In genomic region chr22:39916496-39916895, GRCh38 we compare ENCODE assay signal across 33 cellular contexts. TPM values are rescaled to one million over a fixed set of nuclear protein-coding genes. Genes with fewer than 3 reads are reported as not detected.
DNase-seq lines count a peak whose midpoint lies in the region; ATAC-seq and TF ChIP-seq lines count a peak whose summit lies in the region.
"Had no signal": no experiment of that assay in that cellular context is flagged by ENCODE, and none has a peak within 500 bp of the region (broad histone marks: within the 10 kb centered on the region; RNA-seq: fewer than 3 reads in every experiment).

No MANE protein-coding gene starts in this region.

- H3K9me2 ChIP-seq in Loucy (replicated peaks; ENCODE audit: low read depth, low read length), result no peaks in the 10 kb centered on the region

- H3K79me2 ChIP-seq in Loucy (ENCODE audit: insufficient read depth, low read length), result peaks cover 99% of the 10 kb centered on the region
- H3K79me2 ChIP-seq: hepatocyte had no signal

- 76 to 86% (median 79%) methylated on average over 3 of the region's 3 CpGs for WGBS in adrenal gland, 4 donors

- H3K4me1 Mint-ChIP-seq in activated T-cell treated with anti-CD3 and anti-CD28 coated beads, Interleukin-2, amount 50 U/mL, for 4 hours (ENCODE audit: low read depth), result peaks cover 93% of the 10 kb centered on the region
- H3K4me1 Mint-ChIP-seq in activated naive CD8-positive, alpha-beta T cell (ENCODE audit: low read depth), result peaks cover 93% of the 10 kb centered on the region
- H3K4me1 Mint-ChIP-seq in natural killer cell, result peaks cover 80 to 82% of the 10 kb centered on the region in 2 donors

- peak overlapping the region; percentile 99 for H3K27ac Mint-ChIP-seq in activated naive CD8-positive, alpha-beta T cell
- H3K27ac Mint-ChIP-seq in natural killer cell, result peak overlapping the region; percentile 77 to 80
- H3K27ac Mint-ChIP-seq: HFFc6 had no signal

- H3K9ac ChIP-seq in Loucy (ENCODE audit: low read depth, low read length, poor library complexity, severe bottlenecking), result peak overlapping the region; percentile 37
- H3K9ac ChIP-seq: BLaER1, GM23248, neural progenitor cell had no signal

- no peak overlapping the region for H3K4me3 ChIP-seq in Loucy (ENCODE audit: low read length, poor library complexity, severe bottlenecking)
- H3K4me3 ChIP-seq in adrenal gland, result no peak overlapping the region
- H3K4me3 ChIP-seq: ascending aorta, BLaER1, esophagus squamous epithelium, GM23248, hepatocyte, neural progenitor cell, Peyer's patch had no signal

- peaks cover 77% of the 10 kb centered on the region for H3K4me1 ChIP-seq in Loucy (ENCODE audit: insufficient read depth, low read length, poor library complexity, severe bottlenecking)
- peaks cover 0 to 6% of the 10 kb centered on the region in 2 donors for H3K4me1 ChIP-seq in adrenal gland (replicated peaks in 1 of 2)
- H3K4me1 ChIP-seq: ascending aorta had no signal

- no peaks in the 10 kb centered on the region for H3K27me3 ChIP-seq in Loucy (ENCODE audit: insufficient read depth, low read length, poor library complexity, severe bottlenecking)
- H3K27me3 ChIP-seq in adrenal gland, result no peaks in the 10 kb centered on the region
- H3K27me3 ChIP-seq: ascending aorta, BLaER1, neural progenitor cell, Peyer's patch had no signal

- no peaks in the 10 kb centered on the region for H3K9me3 ChIP-seq in Loucy (ENCODE audit: insufficient read depth, low read depth, low read length)
- H3K9me3 ChIP-seq in adrenal gland (replicated peaks in 1 of 3), result no peaks in the 10 kb centered on the region
- H3K9me3 ChIP-seq: ascending aorta, BLaER1, esophagus squamous epithelium, Peyer's patch had no signal

- H3K36me3 ChIP-seq in Loucy (ENCODE audit: insufficient read depth, low read length), result peaks cover 48% of the 10 kb centered on the region; the same call in 1 of the 2 replicates
- no peaks in the 10 kb centered on the region for H3K36me3 ChIP-seq in adrenal gland (replicated peaks in 1 of 2)
- H3K36me3 ChIP-seq: ascending aorta, BLaER1, esophagus squamous epithelium, neural progenitor cell, Peyer's patch had no signal

- no peak for TF ChIP-seq CTCF in Loucy (conservative IDR thresholded peaks at IDR 0.05; ENCODE audit: low read length)
- no peak for TF ChIP-seq CTCF in natural killer cell (IDR thresholded peaks at IDR 0.05)
- TF ChIP-seq CTCF in adrenal gland (IDR thresholded peaks at IDR 0.05), result no peak

- H3K4me3 Mint-ChIP-seq in activated T-cell treated with anti-CD3 and anti-CD28 coated beads, Interleukin-2, amount 50 U/mL, for 4 hours, result peak overlapping the region; percentile 17
- H3K4me3 Mint-ChIP-seq in activated naive CD8-positive, alpha-beta T cell, result peak overlapping the region; percentile 85
- peak overlapping the region; percentile 3 for H3K4me3 Mint-ChIP-seq in natural killer cell
- H3K4me3 Mint-ChIP-seq: HFFc6, neural progenitor cell had no signal

- intact Hi-C loops in natural killer cell (cut with micrococcal nuclease) (no loop called here), adrenal gland (cut with DNase I) (no loop called here)

- H3K27ac ChIP-seq in adrenal gland, result no peak overlapping the region
- H3K27ac ChIP-seq: ascending aorta, BLaER1, GM23248, hepatocyte, neural progenitor cell had no signal

- no peaks in the 10 kb centered on the region for H3F3A ChIP-seq in Loucy (ENCODE audit: low read depth)

- H4K20me1 ChIP-seq in Loucy (ENCODE audit: insufficient read depth, low read length, poor library complexity, severe bottlenecking), result peaks cover 88% of the 10 kb centered on the region
- H4K20me1 ChIP-seq: BLaER1 had no signal

- no peak for DNase-seq in activated T-cell treated with anti-CD3 and anti-CD28 coated beads, Interleukin-2, amount 50 U/mL, for 4 hours
- DNase-seq in activated T-cell treated with anti-CD3 and anti-CD28 coated beads for 4 hours (no peak), natural killer cell (no peak), adrenal gland (no peak), NOMO-1 treated with DMSO at 0.1 percent for 48 hours (lab: John Stamatoyannopoulos, UW; ENCODE audit: unreplicated experiment) (no peak)
- DNase-seq: activated gamma-delta T cell; esophagus squamous epithelium; foreskin melanocyte; GM23248; HFFc6; KG1; left cardiac atrium; NCI-H2081; NCI-H526 treated with DMSO at 0.1 percent for 48 hours; Peyer's patch; posterior cingulate gyrus; right cardiac atrium; SHP77 treated with DMSO at 0.1 percent for 48 hours; stimulated activated CD4-positive, alpha-beta T cell treated with anti-CD3 and anti-CD28 coated beads, Interleukin-2, amount 100 ng/mL, for 24 hours; SW 1271 had no signal

- no peak for ATAC-seq in activated T-cell treated with anti-CD3 and anti-CD28 coated beads, Interleukin-2, amount 50 U/mL, for 4 hours
- ATAC-seq in natural killer cell (no peak), GM19328 (IDR thresholded peaks at IDR 0.05; ENCODE audit: unreplicated experiment) (no peak)
- ATAC-seq: activated CD4-positive, CD25-positive, alpha-beta regulatory T cell treated with anti-CD3 and anti-CD28 coated beads, Interleukin-2, amount 50 U/mL, for 24 hours; left cardiac atrium; right cardiac atrium had no signal

- TF ChIP-seq POLR2A in adrenal gland (IDR thresholded peaks at IDR 0.05), result no peak

- no peak overlapping the region for H2AFZ ChIP-seq in Loucy (ENCODE audit: low read length)
- H2AFZ ChIP-seq: GM23248, hepatocyte, neural progenitor cell had no signal

- H3K27me3 Mint-ChIP-seq in activated T-cell treated with anti-CD3 and anti-CD28 coated beads, Interleukin-2, amount 50 U/mL, for 4 hours (ENCODE audit: low read depth), result no peaks in the 10 kb centered on the region
- no peaks in the 10 kb centered on the region for H3K27me3 Mint-ChIP-seq in activated naive CD8-positive, alpha-beta T cell
- no peaks in the 10 kb centered on the region for H3K27me3 Mint-ChIP-seq in natural killer cell (ENCODE audit: low read depth in 2 of 2)

- H3K9me3 Mint-ChIP-seq in activated T-cell treated with anti-CD3 and anti-CD28 coated beads, Interleukin-2, amount 50 U/mL, for 4 hours, result no peaks in the 10 kb centered on the region
- H3K9me3 Mint-ChIP-seq in activated naive CD8-positive, alpha-beta T cell (ENCODE audit: low read depth), result no peaks in the 10 kb centered on the region
- H3K9me3 Mint-ChIP-seq in natural killer cell, result no peaks in the 10 kb centered on the region
- H3K9me3 Mint-ChIP-seq: HFFc6, neural progenitor cell had no signal

- peak overlapping the region; percentile 43 for H3K4me2 ChIP-seq in Loucy (ENCODE audit: low read depth, low read length, poor library complexity, severe bottlenecking)
- H3K4me2 ChIP-seq: BLaER1, hepatocyte, neural progenitor cell had no signal

- peaks cover 3% of the 10 kb centered on the region for H3K36me3 Mint-ChIP-seq in activated T-cell treated with anti-CD3 and anti-CD28 coated beads, Interleukin-2, amount 50 U/mL, for 4 hours (ENCODE audit: insufficient read depth)
- H3K36me3 Mint-ChIP-seq in activated naive CD8-positive, alpha-beta T cell, result peaks cover 4% of the 10 kb centered on the region
- H3K36me3 Mint-ChIP-seq in natural killer cell, result no peaks in the 10 kb centered on the region
- H3K36me3 Mint-ChIP-seq: neural progenitor cell had no signal

RNA-seq across cellular contexts. Expression of gene GRAP2, which starts 15.6 kb away (rescaled TPM):
- total RNA-seq in activated T-cell treated with anti-CD3 and anti-CD28 coated beads, Interleukin-2, amount 50 U/mL, for 4 hours, result 10 to 100 TPM; 19.5 to 40.4 (median 26.4) TPM
- total RNA-seq in natural killer cell (10 to 100 TPM; 65.1 to 97.3 (median 92.2) TPM), adrenal gland (1 to 10 TPM in 2 of 8 donors, under 1 TPM in 5, not detected in 1; 0.28 to 1.7 (median 0.61) TPM)
- under 1 TPM; 0.29 to 0.97 (median 0.30) TPM for polyA plus RNA-seq in adrenal gland
- total RNA-seq: ascending aorta, GM23248, hepatocyte, HFFc6, lung microvascular endothelial cell had no signal
- polyA plus RNA-seq: AG04450, GM23248 had no signal

RNA-seq across cellular contexts. Expression of gene ENTHD1, which starts 22.9 kb away (rescaled TPM):
- total RNA-seq in activated T-cell treated with anti-CD3 and anti-CD28 coated beads, Interleukin-2, amount 50 U/mL, for 4 hours, result under 1 TPM; 0.38 to 0.53 (median 0.41) TPM
- total RNA-seq in natural killer cell (not detected), adrenal gland (under 1 TPM in 1 of 8 donors, not detected in 7; 0.07 TPM)
- not detected for polyA plus RNA-seq in adrenal gland
- total RNA-seq: cardiac septum, esophagus squamous epithelium, GM23248, hepatocyte, HFFc6, left cardiac atrium, lung microvascular endothelial cell, Peyer's patch, right cardiac atrium, urinary bladder had no signal
- polyA plus RNA-seq: AG04450, GM23248, hepatocyte, urinary bladder had no signal

RNA-seq across cellular contexts. Expression of gene TMA7B, which starts 43.7 kb away (rescaled TPM):
- total RNA-seq in activated T-cell treated with anti-CD3 and anti-CD28 coated beads, Interleukin-2, amount 50 U/mL, for 4 hours, result under 1 TPM; 0.61 to 0.92 (median 0.76) TPM
- 1 to 10 TPM; 2.6 to 8.7 (median 6.7) TPM for total RNA-seq in natural killer cell
- not detected for total RNA-seq in adrenal gland
- polyA plus RNA-seq in adrenal gland, result under 1 TPM in 1 of 3 donors, not detected in 2; 0.07 TPM
- total RNA-seq: ascending aorta, cardiac septum, esophagus squamous epithelium, GM23248, hepatocyte, HFFc6, left cardiac atrium, lung microvascular endothelial cell, Peyer's patch, subcutaneous adipose tissue had no signal
- polyA plus RNA-seq: AG04450, GM23248, hepatocyte, urinary bladder had no signal

Comparison
In these comparisons a context has a peak if more than half of its experiments do, and no peak if none do; other contexts are left out.
1. H3K4me3 Mint-ChIP-seq: peak in every context shown above with its lines; median percentile 85 in activated naive CD8-positive, alpha-beta T cell; 17 in activated T-cell treated with anti-CD3 and anti-CD28 coated beads, Interleukin-2, amount 50 U/mL, for 4 hours; 3 in natural killer cell.
2. RNA of gene GRAP2, which starts 15.6 kb away (total RNA-seq): 65.1 to 97.3 TPM in natural killer cell and 19.5 to 40.4 TPM in activated T-cell treated with anti-CD3 and anti-CD28 coated beads, Interleukin-2, amount 50 U/mL, for 4 hours; 0.28 to 1.7 TPM in adrenal gland; every median in the first group is over 4 times any median in the second.